ENCODE assay signal across 2 cellular contexts in genomic region chr15:86355798-86356197, GRCh38.
TF ChIP-seq lines count a peak whose summit lies in the region.

No MANE protein-coding gene starts in this region.

TF ChIP-seq in liver, 16 proteins besides CTCF, POLR2A, EP300 and RAD21:
- TF ChIP-seq, protein P1, sequence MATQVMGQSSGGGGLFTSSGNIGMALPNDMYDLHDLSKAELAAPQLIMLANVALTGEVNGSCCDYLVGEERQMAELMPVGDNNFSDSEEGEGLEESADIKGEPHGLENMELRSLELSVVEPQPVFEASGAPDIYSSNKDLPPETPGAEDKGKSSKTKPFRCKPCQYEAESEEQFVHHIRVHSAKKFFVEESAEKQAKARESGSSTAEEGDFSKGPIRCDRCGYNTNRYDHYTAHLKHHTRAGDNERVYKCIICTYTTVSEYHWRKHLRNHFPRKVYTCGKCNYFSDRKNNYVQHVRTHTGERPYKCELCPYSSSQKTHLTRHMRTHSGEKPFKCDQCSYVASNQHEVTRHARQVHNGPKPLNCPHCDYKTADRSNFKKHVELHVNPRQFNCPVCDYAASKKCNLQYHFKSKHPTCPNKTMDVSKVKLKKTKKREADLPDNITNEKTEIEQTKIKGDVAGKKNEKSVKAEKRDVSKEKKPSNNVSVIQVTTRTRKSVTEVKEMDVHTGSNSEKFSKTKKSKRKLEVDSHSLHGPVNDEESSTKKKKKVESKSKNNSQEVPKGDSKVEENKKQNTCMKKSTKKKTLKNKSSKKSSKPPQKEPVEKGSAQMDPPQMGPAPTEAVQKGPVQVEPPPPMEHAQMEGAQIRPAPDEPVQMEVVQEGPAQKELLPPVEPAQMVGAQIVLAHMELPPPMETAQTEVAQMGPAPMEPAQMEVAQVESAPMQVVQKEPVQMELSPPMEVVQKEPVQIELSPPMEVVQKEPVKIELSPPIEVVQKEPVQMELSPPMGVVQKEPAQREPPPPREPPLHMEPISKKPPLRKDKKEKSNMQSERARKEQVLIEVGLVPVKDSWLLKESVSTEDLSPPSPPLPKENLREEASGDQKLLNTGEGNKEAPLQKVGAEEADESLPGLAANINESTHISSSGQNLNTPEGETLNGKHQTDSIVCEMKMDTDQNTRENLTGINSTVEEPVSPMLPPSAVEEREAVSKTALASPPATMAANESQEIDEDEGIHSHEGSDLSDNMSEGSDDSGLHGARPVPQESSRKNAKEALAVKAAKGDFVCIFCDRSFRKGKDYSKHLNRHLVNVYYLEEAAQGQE (IDR thresholded peaks at IDR 0.05): peak; percentile 95
- no peak for TF ChIP-seq JUND (IDR thresholded peaks at IDR 0.05)

TF ChIP-seq in HepG2, 621 proteins besides CTCF, POLR2A, EP300 and RAD21:
- TF ChIP-seq, protein P1 (IDR thresholded peaks at IDR 0.05; ENCODE audit: borderline replicate concordance in 1 of 2, low read depth in 1 of 2, low read length in 2 of 2): peak in 1 of 2 experiments; percentile 65; a peak in 2 of 4 replicates
- TF ChIP-seq HOMEZ (CRISPR knock-in tag; IDR thresholded peaks at IDR 0.05; ENCODE audit: low read depth) (no peak), STAT6 (CRISPR knock-in tag; IDR thresholded peaks at IDR 0.05; ENCODE audit: borderline replicate concordance) (no peak), HMGA1 (CRISPR knock-in tag; conservative IDR thresholded peaks at IDR 0.05) (no peak), ATF7 (IDR thresholded peaks at IDR 0.05) (no peak), ATF7 (CRISPR knock-in tag; IDR thresholded peaks at IDR 0.05) (no peak), NFYC (CRISPR knock-in tag; IDR thresholded peaks at IDR 0.05) (no peak), HNRNPH1 (optimal IDR thresholded peaks at IDR 0.05; ENCODE audit: low read depth, low read length) (no peak)
- TF ChIP-seq, protein P2, sequence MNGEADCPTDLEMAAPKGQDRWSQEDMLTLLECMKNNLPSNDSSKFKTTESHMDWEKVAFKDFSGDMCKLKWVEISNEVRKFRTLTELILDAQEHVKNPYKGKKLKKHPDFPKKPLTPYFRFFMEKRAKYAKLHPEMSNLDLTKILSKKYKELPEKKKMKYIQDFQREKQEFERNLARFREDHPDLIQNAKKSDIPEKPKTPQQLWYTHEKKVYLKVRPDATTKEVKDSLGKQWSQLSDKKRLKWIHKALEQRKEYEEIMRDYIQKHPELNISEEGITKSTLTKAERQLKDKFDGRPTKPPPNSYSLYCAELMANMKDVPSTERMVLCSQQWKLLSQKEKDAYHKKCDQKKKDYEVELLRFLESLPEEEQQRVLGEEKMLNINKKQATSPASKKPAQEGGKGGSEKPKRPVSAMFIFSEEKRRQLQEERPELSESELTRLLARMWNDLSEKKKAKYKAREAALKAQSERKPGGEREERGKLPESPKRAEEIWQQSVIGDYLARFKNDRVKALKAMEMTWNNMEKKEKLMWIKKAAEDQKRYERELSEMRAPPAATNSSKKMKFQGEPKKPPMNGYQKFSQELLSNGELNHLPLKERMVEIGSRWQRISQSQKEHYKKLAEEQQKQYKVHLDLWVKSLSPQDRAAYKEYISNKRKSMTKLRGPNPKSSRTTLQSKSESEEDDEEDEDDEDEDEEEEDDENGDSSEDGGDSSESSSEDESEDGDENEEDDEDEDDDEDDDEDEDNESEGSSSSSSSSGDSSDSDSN (CRISPR knock-in tag; IDR thresholded peaks at IDR 0.05): no peak
